In the genomic region with DNA sequence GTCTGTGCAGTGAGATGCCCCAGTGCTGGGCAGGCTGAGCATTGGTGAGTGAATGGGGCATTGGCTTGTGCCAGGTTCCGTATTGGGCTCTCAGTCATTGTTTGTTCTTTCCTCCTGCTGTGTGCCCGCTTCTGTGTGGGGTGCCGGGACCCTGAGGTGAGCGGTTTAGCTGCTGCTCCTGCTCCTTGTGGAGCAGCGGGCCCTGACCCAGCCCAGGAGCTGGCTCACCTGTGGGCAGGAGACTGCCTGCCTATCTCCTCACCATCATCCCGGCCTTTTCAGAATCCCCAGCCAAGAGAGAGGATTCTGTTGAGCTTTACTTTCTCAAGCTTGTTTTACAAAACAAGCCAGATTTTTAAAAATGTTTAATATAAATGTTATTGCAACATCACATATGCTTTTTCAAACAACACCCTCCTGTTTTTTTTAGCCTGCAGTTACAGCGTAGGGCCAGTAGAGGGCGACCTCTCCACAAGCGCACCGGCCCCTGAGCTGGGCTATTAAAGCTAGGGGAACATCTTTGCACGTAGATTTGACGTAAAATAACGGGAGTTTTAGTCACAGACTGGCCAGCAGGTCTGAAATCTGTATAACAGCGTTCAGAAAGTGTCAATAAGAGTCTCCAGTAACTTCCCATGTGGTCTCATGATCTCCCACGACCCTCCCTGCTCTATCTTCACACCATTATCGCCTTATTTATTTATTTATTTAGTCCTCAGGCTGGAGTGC, we compare ENCODE assay signal across 8 cellular contexts. TPM values are rescaled to one million over a fixed set of nuclear protein-coding genes. Genes with fewer than 3 reads are reported as not detected.
A peak's percentile ranks its signal among the peaks of the same experiment; 100 is the strongest.
DNase-seq lines count a peak whose midpoint lies in the region; ATAC-seq lines count a peak whose summit lies in the region.

No MANE protein-coding gene starts in this region.

- H3K14ac ChIP-seq in trophoblast cell (ENCODE audit: low read length): no peak overlapping the region

- no peak overlapping the region for H3K27ac ChIP-seq in trophoblast cell (ENCODE audit: low read depth, low read length)

- no peaks in the 10 kb centered on the region for H3K36me3 Mint-ChIP-seq in activated T-helper 17 cell treated with anti-CD3 and anti-CD28 coated beads, Interleukin-2, amount 50 U/mL, for 72 hours (ENCODE audit: low read depth)

- no peak overlapping the region for H4K91ac ChIP-seq in trophoblast cell (ENCODE audit: low read depth, low read length)

- H3K4ac ChIP-seq in trophoblast cell (ENCODE audit: low read depth, low read length): no peak overlapping the region

- no peaks in the 10 kb centered on the region for H3K79me2 ChIP-seq in trophoblast cell (ENCODE audit: control insufficient read depth, insufficient read depth, low read length, poor library complexity)

- H3K9me3 ChIP-seq in trophoblast cell (ENCODE audit: insufficient read depth, low read depth, low read length): peaks cover 1% of the 10 kb centered on the region

- H2BK5ac ChIP-seq in trophoblast cell (ENCODE audit: low read depth, low read length, poor library complexity): no peak overlapping the region

- H3K79me1 ChIP-seq in trophoblast cell (ENCODE audit: low read length): no peaks in the 10 kb centered on the region

- no peak overlapping the region for H3K4me3 ChIP-seq in trophoblast cell (ENCODE audit: low read depth, low read length)

- no peak overlapping the region for H3K4me3 Mint-ChIP-seq in activated T-helper 17 cell treated with anti-CD3 and anti-CD28 coated beads, Interleukin-2, amount 50 U/mL, for 72 hours

- no peaks in the 10 kb centered on the region for H3K9me3 Mint-ChIP-seq in activated T-helper 17 cell treated with anti-CD3 and anti-CD28 coated beads, Interleukin-2, amount 50 U/mL, for 72 hours

- no peak overlapping the region for H3K27ac Mint-ChIP-seq in activated T-helper 17 cell treated with anti-CD3 and anti-CD28 coated beads, Interleukin-2, amount 50 U/mL, for 72 hours

- no peaks in the 10 kb centered on the region for H3K4me1 ChIP-seq in trophoblast cell (ENCODE audit: control insufficient read depth in 1 of 2, insufficient read depth in 2 of 2, low read length in 2 of 2)

- H4K8ac ChIP-seq in trophoblast cell (ENCODE audit: low read depth, low read length): no peak overlapping the region

- H2BK12ac ChIP-seq in trophoblast cell (ENCODE audit: low read length): no peak overlapping the region

- no peaks in the 10 kb centered on the region for H3K4me1 Mint-ChIP-seq in activated T-helper 17 cell treated with anti-CD3 and anti-CD28 coated beads, Interleukin-2, amount 50 U/mL, for 72 hours

- H3K4me2 ChIP-seq in trophoblast cell (ENCODE audit: low read length): no peak overlapping the region

- H2AFZ ChIP-seq in trophoblast cell (ENCODE audit: insufficient read depth, low read length, poor library complexity): no peak overlapping the region

- peaks cover 42 to 57% of the 10 kb centered on the region in 2 experiments for H3K36me3 ChIP-seq in trophoblast cell (ENCODE audit: control insufficient read depth in 1 of 2, insufficient read depth in 2 of 2, low read length in 2 of 2)

- no peaks in the 10 kb centered on the region for H3K27me3 Mint-ChIP-seq in activated T-helper 17 cell treated with anti-CD3 and anti-CD28 coated beads, Interleukin-2, amount 50 U/mL, for 72 hours

- H3K23ac ChIP-seq in trophoblast cell (ENCODE audit: low read length): no peak overlapping the region

- H2AK5ac ChIP-seq in trophoblast cell (ENCODE audit: low read length): no peak overlapping the region

- no peak overlapping the region for H3K18ac ChIP-seq in trophoblast cell (ENCODE audit: low read length)

- H3K9ac ChIP-seq in trophoblast cell (ENCODE audit: low read length): no peak overlapping the region

- no peak overlapping the region for H4K12ac ChIP-seq in trophoblast cell (ENCODE audit: low read depth, low read length)

- H3K27me3 ChIP-seq in trophoblast cell (ENCODE audit: insufficient read depth, low read length): no peaks in the 10 kb centered on the region

- no CpG with 5 or more reads among the region's 16 CpGs for WGBS in trophoblast cell (ENCODE audit: extremely low coverage, insufficient coverage, insufficient read length)

- no peak overlapping the region for H2BK120ac ChIP-seq in trophoblast cell (ENCODE audit: insufficient read depth, low read length, poor library complexity)

- peak; percentile 76 for ATAC-seq in activated T-helper 17 cell treated with anti-CD3 and anti-CD28 coated beads, Interleukin-2, amount 50 U/mL, for 72 hours (replicated peaks)
- ATAC-seq in HG03342 (IDR thresholded peaks at IDR 0.05; ENCODE audit: unreplicated experiment) (no peak), GM21381 (IDR thresholded peaks at IDR 0.05; ENCODE audit: unreplicated experiment) (no peak)

- DNase-seq in DMS79 (lab: John Stamatoyannopoulos, UW) (peak; percentile 46), LHCN-M2 (ENCODE audit: low read depth) (peak; percentile 63), RPMI8226 (peak; percentile 78), foreskin melanocyte (peak; percentile 51), trophoblast cell (peak; percentile 52 to 87)

RNA-seq across cellular contexts. Expression of a gene that starts 25.1 kb away (rescaled TPM):
- total RNA-seq in LHCN-M2 (2014; rRNA removed): 12.9 and 13.0 TPM in 2 replicates
- polyA plus RNA-seq in LHCN-M2 (2012): 4.5 TPM
- 10 to 100 TPM; 31.2 to 39.9 TPM for total RNA-seq in activated T-helper 17 cell treated with anti-CD3 and anti-CD28 coated beads, Interleukin-2, amount 50 U/mL, for 72 hours
- polyA plus RNA-seq in trophoblast cell (2013): 24.5 and 27.6 TPM in 2 replicates

RNA-seq across cellular contexts. Expression of a gene that starts 43.0 kb away (rescaled TPM):
- 13.8 and 15.7 TPM in 2 replicates for total RNA-seq in LHCN-M2 (2014; rRNA removed)
- 33.9 TPM for polyA plus RNA-seq in LHCN-M2 (2012)
- under 1 TPM; 0.06 to 0.42 TPM for total RNA-seq in activated T-helper 17 cell treated with anti-CD3 and anti-CD28 coated beads, Interleukin-2, amount 50 U/mL, for 72 hours
- 31.0 and 31.5 TPM in 2 replicates for polyA plus RNA-seq in trophoblast cell (2013)

Comparison
In these comparisons a context has a peak if more than half of its experiments do, and no peak if none do; other contexts are left out.
1. RNA of a gene that starts 43.0 kb away (total RNA-seq): 13.8 to 15.7 TPM in LHCN-M2; 0.06 to 0.42 TPM in activated T-helper 17 cell treated with anti-CD3 and anti-CD28 coated beads, Interleukin-2, amount 50 U/mL, for 72 hours; every median in the first group is over 10 times any median in the second.
2. Peak in every context shown above with its lines, with median percentiles within 50 percentile points of each other: DNase-seq.